ENCODE assay signal across 3 cellular contexts in the genomic region with DNA sequence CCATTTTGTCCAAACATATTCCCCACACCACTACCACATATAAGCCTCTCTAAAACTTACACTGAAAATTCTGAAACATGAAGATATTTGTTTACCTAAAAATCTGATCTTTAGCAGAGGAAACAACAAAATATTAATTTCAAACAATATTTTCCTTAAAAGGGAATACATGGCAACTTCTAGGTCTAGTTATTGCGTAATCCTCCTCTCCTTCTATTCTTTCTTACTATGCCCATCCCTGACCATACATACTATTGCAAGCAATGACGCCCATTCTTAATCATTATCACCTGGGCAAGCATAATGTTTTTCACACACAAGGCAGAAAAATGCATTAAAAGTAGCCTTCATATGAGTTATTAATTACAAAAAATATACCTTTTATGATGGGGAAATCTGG.
TF ChIP-seq lines count a peak whose summit lies in the region.

No MANE protein-coding gene starts in this region.

TF ChIP-seq in HepG2, 621 proteins besides CTCF, POLR2A, EP300 and RAD21:
- TF ChIP-seq CEBPG (CRISPR knock-in tag; IDR thresholded peaks at IDR 0.05): peak; percentile 60; the same call in 1 of the 2 replicates
- no peak for TF ChIP-seq ATF7 (IDR thresholded peaks at IDR 0.05)
- TF ChIP-seq ATF7 (CRISPR knock-in tag; IDR thresholded peaks at IDR 0.05): no peak
- TF ChIP-seq FOXK1 (CRISPR knock-in tag; IDR thresholded peaks at IDR 0.05; ENCODE audit: borderline replicate concordance, low read depth): no peak
- no peak for TF ChIP-seq ZNF501 (CRISPR knock-in tag; IDR thresholded peaks at IDR 0.05)
- TF ChIP-seq, protein P1, sequence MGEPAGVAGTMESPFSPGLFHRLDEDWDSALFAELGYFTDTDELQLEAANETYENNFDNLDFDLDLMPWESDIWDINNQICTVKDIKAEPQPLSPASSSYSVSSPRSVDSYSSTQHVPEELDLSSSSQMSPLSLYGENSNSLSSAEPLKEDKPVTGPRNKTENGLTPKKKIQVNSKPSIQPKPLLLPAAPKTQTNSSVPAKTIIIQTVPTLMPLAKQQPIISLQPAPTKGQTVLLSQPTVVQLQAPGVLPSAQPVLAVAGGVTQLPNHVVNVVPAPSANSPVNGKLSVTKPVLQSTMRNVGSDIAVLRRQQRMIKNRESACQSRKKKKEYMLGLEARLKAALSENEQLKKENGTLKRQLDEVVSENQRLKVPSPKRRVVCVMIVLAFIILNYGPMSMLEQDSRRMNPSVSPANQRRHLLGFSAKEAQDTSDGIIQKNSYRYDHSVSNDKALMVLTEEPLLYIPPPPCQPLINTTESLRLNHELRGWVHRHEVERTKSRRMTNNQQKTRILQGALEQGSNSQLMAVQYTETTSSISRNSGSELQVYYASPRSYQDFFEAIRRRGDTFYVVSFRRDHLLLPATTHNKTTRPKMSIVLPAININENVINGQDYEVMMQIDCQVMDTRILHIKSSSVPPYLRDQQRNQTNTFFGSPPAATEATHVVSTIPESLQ (CRISPR knock-in tag; conservative IDR thresholded peaks at IDR 0.05): no peak
- no peak for TF ChIP-seq POLR2AphosphoS2 (IDR thresholded peaks at IDR 0.05; ENCODE audit: low read depth, low read length)
- no peak for TF ChIP-seq ZNF75D (CRISPR knock-in tag; IDR thresholded peaks at IDR 0.05; ENCODE audit: borderline replicate concordance)
- no peak for TF ChIP-seq ZNF24 (IDR thresholded peaks at IDR 0.05)
- no peak for TF ChIP-seq ONECUT2 (CRISPR knock-in tag; IDR thresholded peaks at IDR 0.05)
- TF ChIP-seq ZNF792 (CRISPR knock-in tag; IDR thresholded peaks at IDR 0.05): no peak
- TF ChIP-seq, protein P2, sequence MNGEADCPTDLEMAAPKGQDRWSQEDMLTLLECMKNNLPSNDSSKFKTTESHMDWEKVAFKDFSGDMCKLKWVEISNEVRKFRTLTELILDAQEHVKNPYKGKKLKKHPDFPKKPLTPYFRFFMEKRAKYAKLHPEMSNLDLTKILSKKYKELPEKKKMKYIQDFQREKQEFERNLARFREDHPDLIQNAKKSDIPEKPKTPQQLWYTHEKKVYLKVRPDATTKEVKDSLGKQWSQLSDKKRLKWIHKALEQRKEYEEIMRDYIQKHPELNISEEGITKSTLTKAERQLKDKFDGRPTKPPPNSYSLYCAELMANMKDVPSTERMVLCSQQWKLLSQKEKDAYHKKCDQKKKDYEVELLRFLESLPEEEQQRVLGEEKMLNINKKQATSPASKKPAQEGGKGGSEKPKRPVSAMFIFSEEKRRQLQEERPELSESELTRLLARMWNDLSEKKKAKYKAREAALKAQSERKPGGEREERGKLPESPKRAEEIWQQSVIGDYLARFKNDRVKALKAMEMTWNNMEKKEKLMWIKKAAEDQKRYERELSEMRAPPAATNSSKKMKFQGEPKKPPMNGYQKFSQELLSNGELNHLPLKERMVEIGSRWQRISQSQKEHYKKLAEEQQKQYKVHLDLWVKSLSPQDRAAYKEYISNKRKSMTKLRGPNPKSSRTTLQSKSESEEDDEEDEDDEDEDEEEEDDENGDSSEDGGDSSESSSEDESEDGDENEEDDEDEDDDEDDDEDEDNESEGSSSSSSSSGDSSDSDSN (CRISPR knock-in tag; IDR thresholded peaks at IDR 0.05): no peak
- TF ChIP-seq ZNF121 (CRISPR knock-in tag; IDR thresholded peaks at IDR 0.05): no peak
- TF ChIP-seq ZNF101 (CRISPR knock-in tag; IDR thresholded peaks at IDR 0.05; ENCODE audit: borderline replicate concordance, low read depth): no peak
- peak; percentile 91 for TF ChIP-seq CEBPB (IDR thresholded peaks at IDR 0.05; ENCODE audit: borderline replicate concordance, low read depth, low read length)
- no peak for TF ChIP-seq ZNF34 (CRISPR knock-in tag; IDR thresholded peaks at IDR 0.05; ENCODE audit: borderline replicate concordance)
- no peak for TF ChIP-seq RCOR2 (CRISPR knock-in tag; IDR thresholded peaks at IDR 0.05)

TF ChIP-seq in Ishikawa, 13 proteins besides CTCF, POLR2A, EP300 and RAD21:
- TF ChIP-seq, protein P3, sequence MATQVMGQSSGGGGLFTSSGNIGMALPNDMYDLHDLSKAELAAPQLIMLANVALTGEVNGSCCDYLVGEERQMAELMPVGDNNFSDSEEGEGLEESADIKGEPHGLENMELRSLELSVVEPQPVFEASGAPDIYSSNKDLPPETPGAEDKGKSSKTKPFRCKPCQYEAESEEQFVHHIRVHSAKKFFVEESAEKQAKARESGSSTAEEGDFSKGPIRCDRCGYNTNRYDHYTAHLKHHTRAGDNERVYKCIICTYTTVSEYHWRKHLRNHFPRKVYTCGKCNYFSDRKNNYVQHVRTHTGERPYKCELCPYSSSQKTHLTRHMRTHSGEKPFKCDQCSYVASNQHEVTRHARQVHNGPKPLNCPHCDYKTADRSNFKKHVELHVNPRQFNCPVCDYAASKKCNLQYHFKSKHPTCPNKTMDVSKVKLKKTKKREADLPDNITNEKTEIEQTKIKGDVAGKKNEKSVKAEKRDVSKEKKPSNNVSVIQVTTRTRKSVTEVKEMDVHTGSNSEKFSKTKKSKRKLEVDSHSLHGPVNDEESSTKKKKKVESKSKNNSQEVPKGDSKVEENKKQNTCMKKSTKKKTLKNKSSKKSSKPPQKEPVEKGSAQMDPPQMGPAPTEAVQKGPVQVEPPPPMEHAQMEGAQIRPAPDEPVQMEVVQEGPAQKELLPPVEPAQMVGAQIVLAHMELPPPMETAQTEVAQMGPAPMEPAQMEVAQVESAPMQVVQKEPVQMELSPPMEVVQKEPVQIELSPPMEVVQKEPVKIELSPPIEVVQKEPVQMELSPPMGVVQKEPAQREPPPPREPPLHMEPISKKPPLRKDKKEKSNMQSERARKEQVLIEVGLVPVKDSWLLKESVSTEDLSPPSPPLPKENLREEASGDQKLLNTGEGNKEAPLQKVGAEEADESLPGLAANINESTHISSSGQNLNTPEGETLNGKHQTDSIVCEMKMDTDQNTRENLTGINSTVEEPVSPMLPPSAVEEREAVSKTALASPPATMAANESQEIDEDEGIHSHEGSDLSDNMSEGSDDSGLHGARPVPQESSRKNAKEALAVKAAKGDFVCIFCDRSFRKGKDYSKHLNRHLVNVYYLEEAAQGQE (IDR thresholded peaks at IDR 0.05; ENCODE audit: low read depth): no peak
- TF ChIP-seq TEAD4 (IDR thresholded peaks at IDR 0.05) (no peak), CEBPB (IDR thresholded peaks at IDR 0.05) (peak; percentile 86)

TF ChIP-seq in H1, 55 proteins besides CTCF, POLR2A, EP300 and RAD21:
- no peak for TF ChIP-seq NRF1 (IDR thresholded peaks at IDR 0.05; ENCODE audit: low read depth, low read length)
- TF ChIP-seq CEBPB (IDR thresholded peaks at IDR 0.05; ENCODE audit: low read depth, low read length): peak; percentile 92
